In the genomic region with DNA sequence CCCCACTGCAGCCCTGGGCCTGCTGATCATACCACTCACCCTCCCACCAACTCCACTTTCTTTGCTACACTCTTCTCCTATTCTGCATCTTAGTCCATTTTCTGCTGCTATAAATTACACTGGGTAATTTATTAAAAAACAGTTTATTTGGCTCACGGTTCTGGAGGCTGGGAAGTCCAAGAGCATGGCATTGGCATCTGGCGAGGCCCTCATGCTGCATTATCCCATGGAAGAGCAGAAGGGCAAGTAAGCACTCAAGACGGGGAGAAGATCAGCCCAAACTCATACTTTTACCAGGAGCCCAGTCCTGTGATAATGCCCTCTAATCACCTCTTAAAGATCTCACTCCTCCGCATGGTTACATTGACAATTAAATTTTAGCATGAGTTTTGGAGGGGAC, we compare ENCODE assay signal across 32 cellular contexts. TPM values are rescaled to one million over a fixed set of nuclear protein-coding genes. Genes with fewer than 3 reads are reported as not detected.
DNase-seq lines count a peak whose midpoint lies in the region; ATAC-seq and TF ChIP-seq lines count a peak whose summit lies in the region.
"Had no signal": no experiment of that assay in that cellular context is flagged by ENCODE, and none has a peak within 500 bp of the region (broad histone marks: within the 10 kb centered on the region; RNA-seq: fewer than 3 reads in every experiment).

No MANE protein-coding gene starts in this region.

- H3K4me3 Mint-ChIP-seq in activated CD4-positive, alpha-beta memory T cell treated with anti-CD3 and anti-CD28 coated beads, Interleukin-2, amount 10 ng/mL, durations not matched to agents 7 days and 5 days: no peak overlapping the region
- H3K4me3 Mint-ChIP-seq in activated CD4-positive, alpha-beta memory T cell treated with anti-CD3 and anti-CD28 coated beads for 36 hours: no peak overlapping the region
- H3K4me3 Mint-ChIP-seq in IgD-negative memory B cell: peak overlapping the region in 2 of 4 donors; percentile 95 to 100
- H3K4me3 Mint-ChIP-seq: activated T-cell treated with anti-CD3 and anti-CD28 coated beads, Interleukin-2, amount 50 U/mL, for 24 hours had no signal

- CTCF ChIA-PET in activated CD4-positive, alpha-beta memory T cell treated with anti-CD3 and anti-CD28 coated beads, Interleukin-2, amount 10 ng/mL, durations not matched to agents 7 days and 5 days (lab: Charles Lee): no interaction called here
- CTCF ChIA-PET in activated CD4-positive, alpha-beta memory T cell treated with anti-CD3 and anti-CD28 coated beads for 36 hours (lab: Charles Lee): no interaction called here

- POLR2A ChIA-PET in activated CD4-positive, alpha-beta memory T cell treated with anti-CD3 and anti-CD28 coated beads, Interleukin-2, amount 10 ng/mL, durations not matched to agents 7 days and 5 days (lab: Charles Lee): no interaction called here
- POLR2A ChIA-PET in activated CD4-positive, alpha-beta memory T cell treated with anti-CD3 and anti-CD28 coated beads for 36 hours (lab: Charles Lee): no interaction called here

- intact Hi-C loops in activated CD4-positive, alpha-beta memory T cell treated with anti-CD3 and anti-CD28 coated beads for 36 hours (cut with micrococcal nuclease): no loop called here
- intact Hi-C loops in spleen (cut with DNase I; ENCODE audit: low total_unique reads): no loop called here

- peaks cover 69% of the 10 kb centered on the region for H3K36me3 Mint-ChIP-seq in activated CD4-positive, alpha-beta memory T cell treated with anti-CD3 and anti-CD28 coated beads, Interleukin-2, amount 10 ng/mL, durations not matched to agents 7 days and 5 days (ENCODE audit: low read depth)
- peaks cover 19% of the 10 kb centered on the region for H3K36me3 Mint-ChIP-seq in activated CD4-positive, alpha-beta memory T cell treated with anti-CD3 and anti-CD28 coated beads for 36 hours
- peaks cover 8% of the 10 kb centered on the region for H3K36me3 Mint-ChIP-seq in IgD-negative memory B cell

- H3K4me1 ChIP-seq in gastroesophageal sphincter: peaks cover 8 to 94% (median 74%) of the 10 kb centered on the region in 3 donors
- H3K4me1 ChIP-seq in spleen: peaks cover 65 to 100% (median 88%) of the 10 kb centered on the region in 6 donors
- H3K4me1 ChIP-seq in suprapubic skin: peaks cover 50% of the 10 kb centered on the region
- H3K4me1 ChIP-seq: HAP-1 had no signal

- no peak for ATAC-seq in gastroesophageal sphincter
- ATAC-seq: A549; K562; psoas muscle; stimulated activated naive CD8-positive, alpha-beta T cell treated with anti-CD3 and anti-CD28 coated beads, Interleukin-15, amount 100 ng/mL, for 72 hours had no signal

- peak overlapping the region; percentile 96 for H3K27ac Mint-ChIP-seq in activated CD4-positive, alpha-beta memory T cell treated with anti-CD3 and anti-CD28 coated beads, Interleukin-2, amount 10 ng/mL, durations not matched to agents 7 days and 5 days
- no peak overlapping the region for H3K27ac Mint-ChIP-seq in activated CD4-positive, alpha-beta memory T cell treated with anti-CD3 and anti-CD28 coated beads for 36 hours
- peak overlapping the region; percentile 16 to 98 (median 90) for H3K27ac Mint-ChIP-seq in IgD-negative memory B cell

- peaks cover 95% of the 10 kb centered on the region for H3K4me1 Mint-ChIP-seq in activated CD4-positive, alpha-beta memory T cell treated with anti-CD3 and anti-CD28 coated beads, Interleukin-2, amount 10 ng/mL, durations not matched to agents 7 days and 5 days
- peaks cover 89% of the 10 kb centered on the region for H3K4me1 Mint-ChIP-seq in activated CD4-positive, alpha-beta memory T cell treated with anti-CD3 and anti-CD28 coated beads for 36 hours (ENCODE audit: low read depth)
- H3K4me1 Mint-ChIP-seq in IgD-negative memory B cell: peaks cover 53 to 71% (median 61%) of the 10 kb centered on the region in 3 donors

- TF ChIP-seq EP300 in gastroesophageal sphincter (IDR thresholded peaks at IDR 0.05) (no peak), suprapubic skin (IDR thresholded peaks at IDR 0.05) (no peak)

- TF ChIP-seq CTCF in gastroesophageal sphincter (IDR thresholded peaks at IDR 0.05) (no peak), spleen (IDR thresholded peaks at IDR 0.05 in 8 of 11, conservative IDR thresholded peaks at IDR 0.05 in 3 of 11) (no peak), suprapubic skin (IDR thresholded peaks at IDR 0.05) (no peak)

- 89 to 93% methylated on average over 3 to 4 of the region's 4 CpGs for WGBS in gastroesophageal sphincter (ENCODE audit: low coverage in 1 of 2), 2 donors
- WGBS in spleen, 5 donors: 94 to 99% (median 97%) methylated on average over 4 of the region's 4 CpGs
- WGBS in suprapubic skin: 100% methylated on average over 4 of the region's 4 CpGs

- H3K9me3 Mint-ChIP-seq in activated CD4-positive, alpha-beta memory T cell treated with anti-CD3 and anti-CD28 coated beads, Interleukin-2, amount 10 ng/mL, durations not matched to agents 7 days and 5 days: peaks cover 13% of the 10 kb centered on the region
- peaks cover 13% of the 10 kb centered on the region for H3K9me3 Mint-ChIP-seq in activated CD4-positive, alpha-beta memory T cell treated with anti-CD3 and anti-CD28 coated beads for 36 hours
- H3K9me3 Mint-ChIP-seq in IgD-negative memory B cell: peaks cover 4 to 12% (median 6%) of the 10 kb centered on the region in 3 donors

- H3K27me3 ChIP-seq in gastroesophageal sphincter (no peaks in the 10 kb centered on the region), spleen (replicated peaks in 1 of 7) (no peaks in the 10 kb centered on the region), suprapubic skin (no peaks in the 10 kb centered on the region)
- H3K27me3 ChIP-seq: cardiac muscle cell, esophagus squamous epithelium, MG63, tibial nerve had no signal

- H3K9me3 ChIP-seq in gastroesophageal sphincter (peaks cover 0 to 5% (median 0%) of the 10 kb centered on the region in 3 donors), spleen (peaks cover 0 to 9% (median 0%) of the 10 kb centered on the region in 8 donors), suprapubic skin (no peaks in the 10 kb centered on the region)
- H3K9me3 ChIP-seq: HAP-1, psoas muscle had no signal

- peak overlapping the region in 3 of 4 donors; percentile 42 to 89 (median 85) for H3K27ac ChIP-seq in gastroesophageal sphincter
- peak overlapping the region in 5 of 8 donors; percentile 89 to 95 (median 93) for H3K27ac ChIP-seq in spleen
- H3K27ac ChIP-seq in suprapubic skin: no peak overlapping the region
- H3K27ac ChIP-seq: A549, cardiac muscle cell, coronary artery, PC-9, psoas muscle had no signal

- DNase-seq in activated CD4-positive, alpha-beta memory T cell treated with anti-CD3 and anti-CD28 coated beads, Interleukin-2, amount 10 ng/mL, durations not matched to agents 7 days and 5 days: no peak
- no peak for DNase-seq in activated CD4-positive, alpha-beta memory T cell treated with anti-CD3 and anti-CD28 coated beads for 36 hours
- DNase-seq in spleen (peak; percentile 30), T-helper 9 cell (no peak), EL (no peak), suprapubic skin (ENCODE audit: low spot score in 2 of 2) (no peak)
- DNase-seq: activated CD4-positive, CD25-positive, alpha-beta regulatory T cell treated with anti-CD3 and anti-CD28 coated beads, Interleukin-2, amount 50 U/mL, for 72 hours; activated naive CD4-positive, alpha-beta T cell treated with Interleukin-2 at 50 U/mL for 16 hours; activated T-cell treated with anti-CD3 and anti-CD28 coated beads, Interleukin-2, amount 50 U/mL, for 24 hours; AML-193; COR-L47; DMS53; esophagus squamous epithelium; MG63; NCI-H1105 treated with DMSO at 0.1 percent for 48 hours; NCI-H1930; NCI-H524 treated with DMSO at 0.1 percent for 48 hours; PC-9; psoas muscle; SHP77; stimulated activated naive CD8-positive, alpha-beta T cell treated with anti-CD3 and anti-CD28 coated beads, Interleukin-15, amount 100 ng/mL, for 72 hours had no signal

- H3K27me3 Mint-ChIP-seq in activated CD4-positive, alpha-beta memory T cell treated with anti-CD3 and anti-CD28 coated beads, Interleukin-2, amount 10 ng/mL, durations not matched to agents 7 days and 5 days: peaks cover 3% of the 10 kb centered on the region
- no peaks in the 10 kb centered on the region for H3K27me3 Mint-ChIP-seq in activated CD4-positive, alpha-beta memory T cell treated with anti-CD3 and anti-CD28 coated beads for 36 hours
- peaks cover 1% of the 10 kb centered on the region for H3K27me3 Mint-ChIP-seq in IgD-negative memory B cell
- H3K27me3 Mint-ChIP-seq: activated T-cell treated with anti-CD3 and anti-CD28 coated beads, Interleukin-2, amount 50 U/mL, for 24 hours; stimulated activated naive CD8-positive, alpha-beta T cell treated with anti-CD3 and anti-CD28 coated beads, Interleukin-15, amount 100 ng/mL, for 72 hours had no signal

- TF ChIP-seq POLR2A in gastroesophageal sphincter (IDR thresholded peaks at IDR 0.05): no peak
- TF ChIP-seq POLR2A in spleen (IDR thresholded peaks at IDR 0.05): no peak
- no peak for TF ChIP-seq POLR2A in suprapubic skin (IDR thresholded peaks at IDR 0.05)

- H3K4me3 ChIP-seq in gastroesophageal sphincter (no peak overlapping the region), spleen (peak overlapping the region in 1 of 8 donors; percentile 67), suprapubic skin (no peak overlapping the region)
- H3K4me3 ChIP-seq: A549, cardiac muscle cell, coronary artery, esophagus squamous epithelium, HAP-1, K562, MG63, PC-9, psoas muscle, tibial nerve had no signal

- H3K36me3 ChIP-seq in gastroesophageal sphincter (peaks cover 0 to 23% of the 10 kb centered on the region in 2 donors), spleen (peaks cover 0 to 34% (median 0%) of the 10 kb centered on the region in 6 donors), suprapubic skin (no peaks in the 10 kb centered on the region)
- H3K36me3 ChIP-seq: cardiac muscle cell, esophagus squamous epithelium, HAP-1, MG63 had no signal

RNA-seq across cellular contexts. Expression of gene GLIPR2, which starts 9.4 kb away (rescaled TPM):
- total RNA-seq in activated CD4-positive, alpha-beta memory T cell treated with anti-CD3 and anti-CD28 coated beads, Interleukin-2, amount 10 ng/mL, durations not matched to agents 7 days and 5 days: 10 to 100 TPM; 45.3 to 48.0 TPM
- total RNA-seq in activated CD4-positive, alpha-beta memory T cell treated with anti-CD3 and anti-CD28 coated beads for 36 hours: 10 to 100 TPM; 24.7 to 25.8 TPM
- polyA plus RNA-seq in IgD-negative memory B cell (36.2 TPM), spleen (10 to 100 TPM; 25.2 to 37.5 (median 30.3) TPM)
- total RNA-seq in gastroesophageal sphincter (10 to 100 TPM; 52.8 to 76.8 (median 59.8) TPM), spleen (10 to 100 TPM; 25.4 to 72.1 (median 42.1) TPM), suprapubic skin (1 to 10 TPM; 3.2 to 8.8 (median 5.6) TPM)

RNA-seq across cellular contexts. Expression of gene CCIN, which starts 23.2 kb away (rescaled TPM):
- under 1 TPM in 1 of 2 experiments, not detected in 1; 0.13 TPM for total RNA-seq in activated CD4-positive, alpha-beta memory T cell treated with anti-CD3 and anti-CD28 coated beads, Interleukin-2, amount 10 ng/mL, durations not matched to agents 7 days and 5 days
- total RNA-seq in activated CD4-positive, alpha-beta memory T cell treated with anti-CD3 and anti-CD28 coated beads for 36 hours: not detected
- polyA plus RNA-seq in IgD-negative memory B cell: 0.64 TPM
- 1 to 10 TPM in 2 of 4 donors, under 1 TPM in 1, not detected in 1; 0.31 to 1.7 (median 1.5) TPM for total RNA-seq in gastroesophageal sphincter
- total RNA-seq in spleen: 1 to 10 TPM in 1 of 7 donors, under 1 TPM in 3, not detected in 3; 0.13 to 1.0 (median 0.46) TPM
- under 1 TPM; 0.03 to 0.09 (median 0.03) TPM for polyA plus RNA-seq in spleen
- not detected for total RNA-seq in suprapubic skin
- total RNA-seq: activated CD8-positive, alpha-beta memory T cell treated with anti-CD3 and anti-CD28 coated beads for 36 hours; frontal cortex; HT-29; K562; PC-9; psoas muscle; tibial nerve had no signal
- polyA plus RNA-seq: A549, cardiac muscle cell, K562 had no signal

RNA-seq across cellular contexts. Expression of gene CLTA, which starts 44.8 kb away (rescaled TPM):
- 100 to 1,000 TPM; 150 to 151 TPM for total RNA-seq in activated CD4-positive, alpha-beta memory T cell treated with anti-CD3 and anti-CD28 coated beads, Interleukin-2, amount 10 ng/mL, durations not matched to agents 7 days and 5 days
- total RNA-seq in activated CD4-positive, alpha-beta memory T cell treated with anti-CD3 and anti-CD28 coated beads for 36 hours: 100 to 1,000 TPM; 139 to 144 TPM
- polyA plus RNA-seq in IgD-negative memory B cell (82.0 TPM), spleen (100 to 1,000 TPM in 2 of 3 donors, 10 to 100 TPM in 1; 92.0 to 176 (median 133) TPM)
- total RNA-seq in gastroesophageal sphincter (100 to 1,000 TPM; 136 to 195 (median 158) TPM), spleen (100 to 1,000 TPM; 122 to 166 (median 140) TPM), suprapubic skin (100 to 1,000 TPM; 128 to 148 (median 130) TPM)
